ENCODE assay signal across 11 cellular contexts in the genomic region with DNA sequence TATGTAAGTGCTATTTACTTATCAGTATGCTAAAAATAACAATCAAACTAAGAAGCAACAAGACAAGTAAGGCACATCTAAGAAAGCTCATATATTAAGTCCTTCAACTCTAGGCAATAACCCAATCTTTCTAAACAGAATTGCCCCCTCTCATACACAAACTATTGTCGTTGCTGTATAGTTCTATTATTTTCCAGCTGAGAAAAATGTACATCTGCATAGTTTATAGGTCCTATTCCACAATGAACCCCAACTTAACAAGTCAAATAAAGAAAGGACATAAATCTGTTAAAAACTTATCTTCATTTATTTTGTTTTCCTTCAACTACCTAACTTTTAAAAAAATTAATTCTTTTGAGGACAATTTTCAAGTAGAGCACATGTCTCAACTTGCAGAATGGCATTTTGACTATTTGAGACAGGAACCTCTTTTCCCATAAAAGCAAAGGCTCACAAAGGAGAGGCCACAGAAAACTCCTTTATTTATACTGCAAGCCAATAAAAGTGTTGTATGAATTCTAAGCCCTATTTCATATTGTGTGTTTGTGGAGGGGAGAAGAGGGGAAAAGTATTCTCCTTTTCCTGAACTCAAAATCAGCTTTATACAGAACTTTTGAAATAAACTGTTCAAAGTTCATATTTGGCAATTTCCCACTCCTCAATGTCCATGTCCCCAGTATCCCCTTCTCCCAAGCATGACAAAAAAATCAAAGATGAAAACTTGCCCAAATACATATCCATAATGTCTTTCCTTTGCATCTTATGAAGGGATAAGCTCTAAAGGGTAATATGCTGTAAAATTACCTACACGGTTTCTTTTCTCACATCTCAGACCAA. TPM values are rescaled to one million over a fixed set of nuclear protein-coding genes. Genes with fewer than 3 reads are reported as not detected.
A peak's percentile ranks its signal among the peaks of the same experiment; 100 is the strongest.
DNase-seq lines count a peak whose midpoint lies in the region; ATAC-seq and TF ChIP-seq lines count a peak whose summit lies in the region.
"Had no signal": no experiment of that assay in that cellular context is flagged by ENCODE, and none has a peak within 500 bp of the region (broad histone marks: within the 10 kb centered on the region; RNA-seq: fewer than 3 reads in every experiment).

No MANE protein-coding gene starts in this region.

- no peak overlapping the region for H3K9ac ChIP-seq in parathyroid adenoma

- no peaks in the 10 kb centered on the region for H3K9me2 ChIP-seq in OCI-LY7 (ENCODE audit: insufficient read depth, low read length)

- ATAC-seq in CD8-positive, alpha-beta T cell: no peak
- ATAC-seq in esophagus mucosa (no peak), GM21515 (IDR thresholded peaks at IDR 0.05; ENCODE audit: unreplicated experiment) (no peak)
- ATAC-seq: right cardiac atrium had no signal

- H3K79me2 ChIP-seq in OCI-LY7 (ENCODE audit: insufficient read depth, low read depth, low read length): peaks cover 82% of the 10 kb centered on the region
- peaks cover 8% of the 10 kb centered on the region for H3K79me2 ChIP-seq in parathyroid adenoma

- no peaks in the 10 kb centered on the region for H3K27me3 Mint-ChIP-seq in CD8-positive, alpha-beta T cell (ENCODE audit: low read depth)

- no peaks in the 10 kb centered on the region for H3K27me3 ChIP-seq in CD8-positive, alpha-beta T cell (ENCODE audit: insufficient read depth, low read length)
- H3K27me3 ChIP-seq in esophagus squamous epithelium (no peaks in the 10 kb centered on the region), parathyroid adenoma (ENCODE audit: control insufficient read depth, insufficient read depth, low read length) (no peaks in the 10 kb centered on the region)
- H3K27me3 ChIP-seq: MG63 had no signal

- peaks cover 57% of the 10 kb centered on the region for H3K4me1 Mint-ChIP-seq in CD8-positive, alpha-beta T cell (ENCODE audit: low read depth)

- peaks cover 41% of the 10 kb centered on the region for H3K4me1 ChIP-seq in CD8-positive, alpha-beta T cell (ENCODE audit: insufficient read depth, low read length)
- H3K4me1 ChIP-seq in OCI-LY7 (ENCODE audit: insufficient read depth, low read length, poor library complexity, severe bottlenecking) (peaks cover 36% of the 10 kb centered on the region), esophagus squamous epithelium (peaks cover 24 to 89% (median 56%) of the 10 kb centered on the region in 3 donors), parathyroid adenoma (no peaks in the 10 kb centered on the region)

- 38 to 41% methylated on average over 2 of the region's 2 CpGs for WGBS in esophagus squamous epithelium, 2 donors

- CTCF ChIA-PET in CD8-positive, alpha-beta T cell (lab: Charles Lee): interaction anchor here (0.9 to 8.9 kb wide), 6 partner anchors 10 to 163 kb away, joined by 3 to 106 read pairs (median 12); a partner anchor contains a TSS
- CTCF ChIA-PET in OCI-LY7 (lab: Charles Lee; ENCODE audit: unreplicated experiment): no interaction called here

- BruUV-seq in OCI-LY7 (replicated peaks; lab: Mats Ljungman, UMichigan): no TSS peak

- peaks cover 4% of the 10 kb centered on the region for H3K36me3 Mint-ChIP-seq in CD8-positive, alpha-beta T cell

- H4K20me1 ChIP-seq in OCI-LY7 (ENCODE audit: insufficient read depth, low read length): peaks cover 17% of the 10 kb centered on the region; the same call in 1 of the 2 replicates

- peak overlapping the region; percentile 21 for H3K27ac Mint-ChIP-seq in CD8-positive, alpha-beta T cell

- no peaks in the 10 kb centered on the region for H3K9me3 Mint-ChIP-seq in CD8-positive, alpha-beta T cell

- no peak overlapping the region for H3K4me3 ChIP-seq in CD8-positive, alpha-beta T cell (ENCODE audit: low read depth, low read length)
- H3K4me3 ChIP-seq in OCI-LY7 (ENCODE audit: low read depth, low read length, poor library complexity, severe bottlenecking) (no peak overlapping the region), esophagus squamous epithelium (no peak overlapping the region), parathyroid adenoma (ENCODE audit: low read depth, low read length) (no peak overlapping the region)
- H3K4me3 ChIP-seq: MG63 had no signal

- intact Hi-C loops in CD8-positive, alpha-beta T cell (cut with DNase I, micrococcal nuclease): loop anchor here (5.0 to 10.0 kb wide), 6 partner anchors 34 to 346 kb away; a partner anchor contains a TSS
- intact Hi-C loops in OCI-LY7 (cut with micrococcal nuclease; ENCODE audit: unreplicated experiment): loop anchor here (5.0 kb wide), 1 partner anchor 256 kb away; no protein-coding TSS in a partner anchor
- intact Hi-C loops in esophagus squamous epithelium (cut with DNase I): loop anchor here (10.0 kb wide), 1 partner anchor 162 kb away; no protein-coding TSS in a partner anchor

- H3K9me3 ChIP-seq in CD8-positive, alpha-beta T cell (ENCODE audit: low read length): no peaks in the 10 kb centered on the region
- H3K9me3 ChIP-seq in OCI-LY7 (ENCODE audit: low read length) (no peaks in the 10 kb centered on the region), esophagus squamous epithelium (no peaks in the 10 kb centered on the region), parathyroid adenoma (ENCODE audit: control insufficient read depth, low read length) (no peaks in the 10 kb centered on the region)

- no peak for TF ChIP-seq CTCF in CD8-positive, alpha-beta T cell (IDR thresholded peaks at IDR 0.05)
- TF ChIP-seq CTCF in OCI-LY7 (conservative IDR thresholded peaks at IDR 0.05; ENCODE audit: low read length) (no peak), esophagus squamous epithelium (IDR thresholded peaks at IDR 0.05) (no peak), parathyroid adenoma (IDR thresholded peaks at IDR 0.05) (no peak)

- H2AFZ ChIP-seq in OCI-LY7 (ENCODE audit: low read length) (no peak overlapping the region), parathyroid adenoma (no peak overlapping the region)

- no peak for TF ChIP-seq POLR2A in esophagus squamous epithelium (IDR thresholded peaks at IDR 0.05)

- POLR2A ChIA-PET in CD8-positive, alpha-beta T cell (lab: Charles Lee): interaction anchor here (1.3 kb wide), 1 partner anchor 20 kb away, joined by 3 read pairs; no protein-coding TSS in a partner anchor
- POLR2A ChIA-PET in OCI-LY7 (lab: Charles Lee): interaction anchor here (0.6 to 1.4 kb wide), 6 partner anchors 13 to 163 kb away, joined by 3 to 4 read pairs (median 4); a partner anchor contains a TSS

- no peak for DNase-seq in CD8-positive, alpha-beta T cell
- DNase-seq in OCI-LY7 (ENCODE audit: low spot score) (no peak), esophagus squamous epithelium (lab: John Stamatoyannopoulos, UW) (no peak), DMS114 treated with DMSO at 0.1 percent for 48 hours (lab: John Stamatoyannopoulos, UW; ENCODE audit: unreplicated experiment) (no peak), NCI-H526 treated with DMSO at 0.1 percent for 48 hours (lab: John Stamatoyannopoulos, UW) (no peak)
- DNase-seq: MG63, NCI-H82, right cardiac atrium had no signal

- no peaks in the 10 kb centered on the region for H3K36me3 ChIP-seq in CD8-positive, alpha-beta T cell (ENCODE audit: insufficient read depth, low read length)
- H3K36me3 ChIP-seq in OCI-LY7 (ENCODE audit: insufficient read depth, low read length) (peaks cover 11% of the 10 kb centered on the region), esophagus squamous epithelium (no peaks in the 10 kb centered on the region), parathyroid adenoma (ENCODE audit: control insufficient read depth, insufficient read depth, low read length) (no peaks in the 10 kb centered on the region)

- no peak overlapping the region for H3K27ac ChIP-seq in CD8-positive, alpha-beta T cell (ENCODE audit: low read depth, low read length)
- no peak overlapping the region for H3K27ac ChIP-seq in OCI-LY7 (ENCODE audit: low read depth, low read length, poor library complexity, severe bottlenecking)
- H3K27ac ChIP-seq in esophagus squamous epithelium: peak overlapping the region in 3 of 4 donors; percentile 19 to 84 (median 84)
- peak overlapping the region; percentile 62 for H3K27ac ChIP-seq in parathyroid adenoma

- H3K4me3 Mint-ChIP-seq in CD8-positive, alpha-beta T cell: no peak overlapping the region

- H3K4me2 ChIP-seq in OCI-LY7 (ENCODE audit: low read length) (0 out of 2 replicates have a peak overlapping the region, but pooled peaks have one; percentile 1), parathyroid adenoma (ENCODE audit: low read length) (no peak overlapping the region)

RNA-seq across cellular contexts. Expression of a gene that starts 37.4 kb away (rescaled TPM):
- 10 to 100 TPM; 79.7 to 81.7 TPM for total RNA-seq in CD8-positive, alpha-beta T cell
- 27.5 and 36.5 TPM in 2 replicates for total RNA-seq in OCI-LY7 (2014; rRNA removed; shearing (Covaris generic))
- total RNA-seq in OCI-LY7 (2022): 74.1 and 75.2 TPM in 2 replicates
- 100 to 1,000 TPM in 3 of 4 donors, 10 to 100 TPM in 1; 95.8 to 179 (median 129) TPM for total RNA-seq in esophagus squamous epithelium
- total RNA-seq in esophagus mucosa: 137 TPM

Comparison
In these comparisons a context has a peak if more than half of its experiments do, and no peak if none do; other contexts are left out.
1. H3K27ac ChIP-seq: peak in esophagus squamous epithelium (3 of 4) and parathyroid adenoma (single experiment); none in CD8-positive, alpha-beta T cell (single experiment) and OCI-LY7 (single experiment).